Comparison of ENCODE assay signal across 16 cellular contexts in genomic region chr6:130796313-130796905, GRCh38. TPM values are rescaled to one million over a fixed set of nuclear protein-coding genes. Genes with fewer than 3 reads are reported as not detected.
DNase-seq lines count a peak whose midpoint lies in the region; ATAC-seq, FAIRE-seq and TF ChIP-seq lines count a peak whose summit lies in the region.
"Had no signal": no experiment of that assay in that cellular context is flagged by ENCODE, and none has a peak within 500 bp of the region (broad histone marks: within the 10 kb centered on the region; RNA-seq: fewer than 3 reads in every experiment).

No MANE protein-coding gene starts in this region.

- TF ChIP-seq POLR2A in HepG2 (IDR thresholded peaks at IDR 0.05; ENCODE audit: insufficient read depth in 1 of 2, low read depth in 2 of 2, low read length in 2 of 2): no peak

- H3K27me3 ChIP-seq in bronchial epithelial cell (ENCODE audit: control insufficient read depth, insufficient read depth, low read length): peaks cover 1% of the 10 kb centered on the region
- no peaks in the 10 kb centered on the region for H3K27me3 ChIP-seq in HepG2 (ENCODE audit: control insufficient read depth in 1 of 2, insufficient read depth in 2 of 2, low read length in 2 of 2)
- H3K27me3 ChIP-seq: BLaER1 treated with 17β-estradiol and CSF1 and Interleukin-3, amounts not matched to agents 10 nM and 100 nM; sigmoid colon; vagina had no signal

- no peaks in the 10 kb centered on the region for H3K4me1 ChIP-seq in HepG2 (ENCODE audit: insufficient read depth, low read length)
- H3K4me1 ChIP-seq: BLaER1 treated with 17β-estradiol and CSF1 and Interleukin-3, amounts not matched to agents 10 nM and 100 nM; lower lobe of right lung; vagina had no signal

- no peak for TF ChIP-seq CTCF in bronchial epithelial cell (IDR thresholded peaks at IDR 0.05; ENCODE audit: insufficient read depth, low read length, severe bottlenecking)
- no peak for TF ChIP-seq CTCF in HepG2 (CRISPR knock-in tag; IDR thresholded peaks at IDR 0.05)

- TF ChIP-seq RAD21 in HepG2 (CRISPR knock-in tag; IDR thresholded peaks at IDR 0.05): no peak

- H2AFZ ChIP-seq in HepG2 (ENCODE audit: low read length): no peak overlapping the region

- ATAC-seq in HepG2 (peak; percentile 49; the same call in 2 of the 3 replicates), GM19467 (IDR thresholded peaks at IDR 0.05; ENCODE audit: unreplicated experiment) (no peak)
- ATAC-seq: activated naive CD8-positive, alpha-beta T cell treated with anti-CD3 and anti-CD28 coated beads, Interleukin-2, amount 50 U/mL, for 24 hours; lower lobe of right lung had no signal

- CTCF ChIA-PET in HepG2 (lab: Yijun Ruan, JAX; ENCODE audit: low intra/inter-chr PET ratio, low total read pairs): no interaction called here

- H3K27ac ChIP-seq in HepG2 (ENCODE audit: extremely low read length, insufficient read depth, low read length): no peak overlapping the region
- H3K27ac ChIP-seq: BLaER1 treated with 17β-estradiol and CSF1 and Interleukin-3, amounts not matched to agents 10 nM and 100 nM; epithelial cell of prostate; lower lobe of right lung; sigmoid colon; vagina had no signal

- peaks cover 5% of the 10 kb centered on the region for H3K9me3 ChIP-seq in HepG2 (ENCODE audit: low read length)
- H3K9me3 ChIP-seq: vagina had no signal

- TF ChIP-seq EP300 in HepG2 (IDR thresholded peaks at IDR 0.05; ENCODE audit: low read depth in 2 of 2, low read length in 2 of 2) (no peak), HepG2 (CRISPR knock-in tag; IDR thresholded peaks at IDR 0.05; ENCODE audit: borderline replicate concordance) (no peak)

- no TSS peak for BruUV-seq in HepG2 (replicated peaks; lab: Mats Ljungman, UMichigan)

- no peaks in the 10 kb centered on the region for H3K36me3 ChIP-seq in bronchial epithelial cell (ENCODE audit: control insufficient read depth, insufficient read depth, low read length)
- H3K36me3 ChIP-seq in HepG2 (replicated peaks in 1 of 2; ENCODE audit: control insufficient read depth in 1 of 2, insufficient read depth in 2 of 2, low read length in 2 of 2): no peaks in the 10 kb centered on the region
- H3K36me3 ChIP-seq: BLaER1 treated with 17β-estradiol and CSF1 and Interleukin-3, amounts not matched to agents 10 nM and 100 nM; lower lobe of right lung; sigmoid colon; vagina had no signal

- H4K20me1 ChIP-seq in HepG2 (ENCODE audit: insufficient read depth, low read length): no peaks in the 10 kb centered on the region
- H4K20me1 ChIP-seq: BLaER1 treated with 17β-estradiol and CSF1 and Interleukin-3, amounts not matched to agents 10 nM and 100 nM had no signal

- POLR2A ChIA-PET in HepG2 (lab: Yijun Ruan, JAX): interaction anchor here (2.0 kb wide), 1 partner anchor 31 kb away, joined by 4 read pairs; the partner anchor contains the start of gene SMLR1

- H3K9ac ChIP-seq in HepG2 (ENCODE audit: insufficient read depth, low read depth, low read length): no peak overlapping the region
- H3K9ac ChIP-seq: BLaER1 treated with 17β-estradiol and CSF1 and Interleukin-3, amounts not matched to agents 10 nM and 100 nM had no signal

- intact Hi-C loops in HepG2 (cut with micrococcal nuclease; ENCODE audit: unreplicated experiment): no loop called here

- DNase-seq in Caki2 (ENCODE audit: low read depth) (peak; percentile 82), NCI-H1105 treated with DMSO at 0.1 percent for 48 hours (lab: John Stamatoyannopoulos, UW) (peak; percentile 30), bronchial epithelial cell (ENCODE audit: low read depth) (peak; percentile 7), HepG2 (ENCODE audit: low spot score) (no peak), NCI-H1092 (lab: John Stamatoyannopoulos, UW) (no peak), G401 (ENCODE audit: low spot score) (no peak), HT-29 (ENCODE audit: low spot score) (no peak)
- DNase-seq: activated CD4-positive, alpha-beta memory T cell treated with anti-CD3 and anti-CD28 coated beads for 36 hours; activated naive CD8-positive, alpha-beta T cell treated with anti-CD3 and anti-CD28 coated beads, Interleukin-2, amount 50 U/mL, for 24 hours; lower lobe of right lung; NCI-H2081 treated with DMSO at 0.1 percent for 48 hours; sigmoid colon had no signal

- FAIRE-seq in bronchial epithelial cell (lab: Jason Lieb, UNC) (no peak), HepG2 (lab: Jason Lieb, UNC) (no peak)

- no peaks in the 10 kb centered on the region for H3K79me2 ChIP-seq in HepG2 (ENCODE audit: insufficient read depth, low read length)

- no peak overlapping the region for H3K4me2 ChIP-seq in HepG2 (ENCODE audit: low read depth, low read length)
- H3K4me2 ChIP-seq: BLaER1 treated with 17β-estradiol and CSF1 and Interleukin-3, amounts not matched to agents 10 nM and 100 nM had no signal

- H3K4me3 ChIP-seq in bronchial epithelial cell (ENCODE audit: low read depth, low read length) (no peak overlapping the region), HepG2 (replicated peaks in 1 of 3; ENCODE audit: insufficient read depth in 1 of 3, low read depth in 2 of 3, low read length in 3 of 3) (no peak overlapping the region)
- H3K4me3 ChIP-seq: BLaER1 treated with 17β-estradiol and CSF1 and Interleukin-3, amounts not matched to agents 10 nM and 100 nM; lower lobe of right lung; sigmoid colon; vagina had no signal

- in situ Hi-C loops in Caki2 (cut with HindIII; ENCODE audit: low pct_unique_long_range_greater_than_20kb, low sequenced_read_pairs) (no loop called here), HepG2 (cut with HindIII; ENCODE audit: extremely low pct_ligation_motif_present, low pct_unique_long_range_greater_than_20kb) (no loop called here), G401 (cut with HindIII; ENCODE audit: low sequenced_read_pairs) (no loop called here)

TF ChIP-seq in HepG2, 621 proteins besides CTCF, POLR2A, EP300 and RAD21:
- TF ChIP-seq ZNF572 (CRISPR knock-in tag; IDR thresholded peaks at IDR 0.05): no peak
- TF ChIP-seq ZNF280D (CRISPR knock-in tag; IDR thresholded peaks at IDR 0.05): no peak
- no peak for TF ChIP-seq ZNF274 (CRISPR knock-in tag; IDR thresholded peaks at IDR 0.05)
- TF ChIP-seq REL (CRISPR knock-in tag; conservative IDR thresholded peaks at IDR 0.05): no peak
- TF ChIP-seq SIN3B (IDR thresholded peaks at IDR 0.05; ENCODE audit: low read length): no peak
- TF ChIP-seq PPARG (CRISPR knock-in tag; conservative IDR thresholded peaks at IDR 0.05): no peak
TF ChIP-seq in HepG2: peak in this region for 0.

RNA-seq across cellular contexts. Expression of gene SMLR1, which starts 30.8 kb away (rescaled TPM):
- total RNA-seq in Caki2 (2014; rRNA removed; shearing (Covaris generic); ENCODE audit: low replicate concordance): 1.1 TPM in 1 of 2 replicates, not detected in the other
- total RNA-seq in bronchial epithelial cell: not detected in 2 replicates
- 97.8 and 104 TPM in 2 replicates for total RNA-seq in HepG2 (2016; rRNA removed; fragmentation: Illumina TruSeq; extraction: Trizol)
- 41.9 and 46.7 TPM in 2 replicates for total RNA-seq in HepG2 (2016; cell fraction: cytosol; rRNA removed; fragmentation: Illumina TruSeq; extraction: Trizol; ENCODE audit: low read depth)
- total RNA-seq in HepG2 (2016; cell fraction: insoluble cytoplasmic fraction; rRNA removed; fragmentation: Illumina TruSeq; extraction: Trizol): 92.4 and 106 TPM in 2 replicates
- total RNA-seq in HepG2 (2016; cell fraction: membrane; rRNA removed; fragmentation: Illumina TruSeq; extraction: Trizol): 60.2 and 61.3 TPM in 2 replicates
- 91.8 and 97.0 TPM in 2 replicates for total RNA-seq in HepG2 (2016; cell fraction: nucleus; rRNA removed; fragmentation: Illumina TruSeq; extraction: Trizol)
- polyA plus RNA-seq in HepG2 (2011; rRNA removed): 37.9 and 41.8 TPM in 2 replicates
- polyA plus RNA-seq in HepG2 (2011; cell fraction: cytosol; rRNA removed): 28.9 and 39.2 TPM in 2 replicates
- polyA plus RNA-seq in HepG2 (2011; cell fraction: nucleus; rRNA removed): 42.3 and 58.0 TPM in 2 replicates
- 67.5 and 98.6 TPM in 2 replicates for polyA plus RNA-seq in HepG2 (2012)
- 32.8 and 42.1 TPM in 2 replicates for polyA plus RNA-seq in HepG2 (2016; cell fraction: cytosol; fragmentation: Illumina TruSeq; extraction: Trizol; ENCODE audit: low read depth)
- polyA plus RNA-seq in HepG2 (2016; cell fraction: insoluble cytoplasmic fraction; fragmentation: Illumina TruSeq; extraction: Trizol; ENCODE audit: low read depth): 87.1 and 90.1 TPM in 2 replicates
- 46.2 and 48.8 TPM in 2 replicates for polyA plus RNA-seq in HepG2 (2016; cell fraction: membrane; fragmentation: Illumina TruSeq; extraction: Trizol; ENCODE audit: low read depth)
- 109 and 122 TPM in 2 replicates for polyA plus RNA-seq in HepG2 (2016; cell fraction: nucleus; fragmentation: Illumina TruSeq; extraction: Trizol; ENCODE audit: insufficient read depth, low read depth)
- 57.4 TPM in 1 of 2 replicates, not detected in the other for polyA minus RNA-seq in HepG2 (2011; rRNA and poly(A)+ RNA removed; ENCODE audit: low replicate concordance)
- polyA minus RNA-seq in HepG2 (2011; cell fraction: cytosol; rRNA and poly(A)+ RNA removed): 15.2 and 17.4 TPM in 2 replicates
- 124 and 145 TPM in 2 replicates for polyA minus RNA-seq in HepG2 (2011; cell fraction: nucleus; rRNA and poly(A)+ RNA removed)
- total RNA-seq in G401 (2014; rRNA removed; shearing (Covaris generic)): not detected in 2 replicates
- not detected in 2 replicates for total RNA-seq in HT-29 (2014; rRNA removed; shearing (Covaris generic))
- total RNA-seq: activated CD4-positive, alpha-beta memory T cell treated with anti-CD3 and anti-CD28 coated beads for 36 hours; lower lobe of right lung; sigmoid colon; vagina had no signal
- polyA plus RNA-seq: sigmoid colon had no signal

Comparison
In these comparisons a context has a peak if more than half of its experiments do, and no peak if none do; other contexts are left out.
1. DNase-seq: peak in Caki2 (single experiment), NCI-H1105 treated with DMSO at 0.1 percent for 48 hours (single experiment) and bronchial epithelial cell (single experiment); none in HepG2 (single experiment), NCI-H1092 (single experiment), G401 (single experiment) and HT-29 (single experiment).
2. RNA of gene SMLR1, which starts 30.8 kb away (total RNA-seq): 41.9 to 106 TPM in HepG2; 1.1 TPM in Caki2, not detected in bronchial epithelial cell, not detected in G401 and not detected in HT-29; every median in the first group is over 10 times any median in the second.